Comparison of ENCODE assay signal across 20 cellular contexts in genomic region chr6:164741938-164742451, GRCh38.
A peak's percentile ranks its signal among the peaks of the same experiment; 100 is the strongest.
DNase-seq lines count a peak whose midpoint lies in the region; ATAC-seq, FAIRE-seq and TF ChIP-seq lines count a peak whose summit lies in the region.
"Had no signal": no experiment of that assay in that cellular context is flagged by ENCODE, and none has a peak within 500 bp of the region (broad histone marks: within the 10 kb centered on the region; RNA-seq: fewer than 3 reads in every experiment).

No MANE protein-coding gene starts in this region.

- H4K20me1 ChIP-seq in HepG2 (ENCODE audit: insufficient read depth, low read length) = no peaks in the 10 kb centered on the region

- H3K4me1 ChIP-seq in HepG2 (ENCODE audit: insufficient read depth, low read length) (no peaks in the 10 kb centered on the region), right lobe of liver (no peaks in the 10 kb centered on the region), endodermal cell (ENCODE audit: control insufficient read depth, insufficient read depth, low read length) (no peaks in the 10 kb centered on the region)
- H3K4me1 ChIP-seq: A549, Caco-2 had no signal

- no peaks in the 10 kb centered on the region for H3K79me2 ChIP-seq in HepG2 (ENCODE audit: insufficient read depth, low read length)

- H3K4me1 Mint-ChIP-seq in endodermal cell = no peaks in the 10 kb centered on the region

- H3K4me3 ChIP-seq in HepG2 (replicated peaks in 1 of 3; ENCODE audit: insufficient read depth in 1 of 3, low read depth in 2 of 3, low read length in 3 of 3) (no peak overlapping the region), right lobe of liver (no peak overlapping the region), endodermal cell (ENCODE audit: low read length) (no peak overlapping the region)
- H3K4me3 ChIP-seq: A549 had no signal

- H3K36me3 ChIP-seq in HepG2 (replicated peaks in 1 of 2; ENCODE audit: control insufficient read depth in 1 of 2, insufficient read depth in 2 of 2, low read length in 2 of 2) (no peaks in the 10 kb centered on the region), right lobe of liver (no peaks in the 10 kb centered on the region), endodermal cell (ENCODE audit: control insufficient read depth, insufficient read depth, low read length) (no peaks in the 10 kb centered on the region)

- 3% methylated on average over 3 of the region's 3 CpGs for WGBS in HepG2 (ENCODE audit: low lambda C conversion rate)
- WGBS in right lobe of liver (ENCODE audit: insufficient coverage, low coverage, low lambda C conversion rate, missing lambda C conversion rate) = 49% methylated on average over 3 of the region's 3 CpGs
- 92 to 100% methylated on average over 1 to 3 of the region's 3 CpGs for WGBS in endodermal cell (ENCODE audit: insufficient coverage in 1 of 2, insufficient read length in 1 of 2), 2 experiments

- ATAC-seq in HepG2 = no peak
- ATAC-seq in right lobe of liver = no peak
- ATAC-seq in GM21528 (IDR thresholded peaks at IDR 0.05; ENCODE audit: low FRiP score, unreplicated experiment) = no peak
- ATAC-seq: A549 had no signal

- peaks cover 11% of the 10 kb centered on the region for H3K9me3 Mint-ChIP-seq in endodermal cell

- DNase-seq in HepG2 (ENCODE audit: low spot score) (no peak), right lobe of liver (no peak), NAMALWA (ENCODE audit: low spot score) (peak; percentile 35), endodermal cell (peak; percentile 72), epidermal melanocyte (ENCODE audit: insufficient read length, low spot score) (no peak), NCI-H1436 treated with DMSO at 0.1 percent for 48 hours (lab: John Stamatoyannopoulos, UW) (no peak)
- DNase-seq: AML-193; Caco-2; CD4-positive, alpha-beta T cell; DMS153; DMS79; GDM1; KG1 had no signal

- CTCF ChIA-PET in HepG2 (lab: Yijun Ruan, JAX; ENCODE audit: low intra/inter-chr PET ratio, low total read pairs) = no interaction called here

- H3K36me3 Mint-ChIP-seq in endodermal cell (ENCODE audit: low read depth) = peaks cover 3% of the 10 kb centered on the region

- no peak for TF ChIP-seq CTCF in HepG2 (CRISPR knock-in tag; IDR thresholded peaks at IDR 0.05)
- no peak for TF ChIP-seq CTCF in right lobe of liver (IDR thresholded peaks at IDR 0.05)
- TF ChIP-seq CTCF in endodermal cell (conservative IDR thresholded peaks at IDR 0.05) = no peak

- peaks cover 94% of the 10 kb centered on the region for H3K9me3 ChIP-seq in HepG2 (ENCODE audit: low read length)
- no peaks in the 10 kb centered on the region for H3K9me3 ChIP-seq in right lobe of liver
- H3K9me3 ChIP-seq in endodermal cell (ENCODE audit: control insufficient read depth, low read length) = peaks cover 1% of the 10 kb centered on the region
- H3K9me3 ChIP-seq: A549, Caco-2 had no signal

- H3K27ac ChIP-seq in HepG2 (ENCODE audit: extremely low read length, insufficient read depth, low read length) = no peak overlapping the region
- no peak overlapping the region for H3K27ac ChIP-seq in right lobe of liver
- H3K27ac ChIP-seq in endodermal cell (ENCODE audit: low read depth, low read length) = no peak overlapping the region
- H3K27ac ChIP-seq: 22Rv1, A549, C4-2B had no signal

- no peak for TF ChIP-seq RAD21 in HepG2 (CRISPR knock-in tag; IDR thresholded peaks at IDR 0.05)

- H3K9ac ChIP-seq in HepG2 (ENCODE audit: insufficient read depth, low read depth, low read length) (no peak overlapping the region), endodermal cell (ENCODE audit: extremely low read depth, low read length, poor library complexity, severe bottlenecking) (no peak overlapping the region)

- no peak for TF ChIP-seq EP300 in HepG2 (IDR thresholded peaks at IDR 0.05; ENCODE audit: low read depth in 2 of 2, low read length in 2 of 2)
- TF ChIP-seq EP300 in HepG2 (CRISPR knock-in tag; IDR thresholded peaks at IDR 0.05; ENCODE audit: borderline replicate concordance) = no peak

- no peak overlapping the region for H3K4me3 Mint-ChIP-seq in endodermal cell
- H3K4me3 Mint-ChIP-seq: CD4-positive, alpha-beta T cell had no signal

- intact Hi-C loops in HepG2 (cut with micrococcal nuclease; ENCODE audit: unreplicated experiment) (no loop called here), right lobe of liver (cut with DNase I) (no loop called here)

- BruUV-seq in HepG2 (replicated peaks; lab: Mats Ljungman, UMichigan) = no TSS peak

- no peak overlapping the region for H3K27ac Mint-ChIP-seq in endodermal cell
- H3K27ac Mint-ChIP-seq: CD4-positive, alpha-beta T cell had no signal

- no peak overlapping the region for H3K4me2 ChIP-seq in HepG2 (ENCODE audit: low read depth, low read length)
- H3K4me2 ChIP-seq: A549 had no signal

- TF ChIP-seq POLR2A in HepG2 (IDR thresholded peaks at IDR 0.05; ENCODE audit: insufficient read depth in 1 of 2, low read depth in 2 of 2, low read length in 2 of 2) (no peak), right lobe of liver (IDR thresholded peaks at IDR 0.05) (no peak)

- peaks cover 6% of the 10 kb centered on the region for H3K27me3 Mint-ChIP-seq in endodermal cell (ENCODE audit: insufficient read depth)
- H3K27me3 Mint-ChIP-seq: CD4-positive, alpha-beta T cell had no signal

- H3K27me3 ChIP-seq in HepG2 (ENCODE audit: control insufficient read depth in 1 of 2, insufficient read depth in 2 of 2, low read length in 2 of 2) (no peaks in the 10 kb centered on the region), right lobe of liver (no peaks in the 10 kb centered on the region), endodermal cell (ENCODE audit: control insufficient read depth, insufficient read depth, low read length, poor library complexity, severe bottlenecking) (peaks cover 4% of the 10 kb centered on the region)

- in situ Hi-C loops in HepG2 (cut with HindIII; ENCODE audit: extremely low pct_ligation_motif_present, low pct_unique_long_range_greater_than_20kb) = no loop called here

- POLR2A ChIA-PET in HepG2 (lab: Yijun Ruan, JAX) = no interaction called here

- no peak for FAIRE-seq in HepG2 (lab: Jason Lieb, UNC)
- FAIRE-seq: A549, GM12892, GM18507, H54 had no signal

- no peak overlapping the region for H2AFZ ChIP-seq in HepG2 (ENCODE audit: low read length)

TF ChIP-seq in HepG2, 621 proteins besides CTCF, POLR2A, EP300 and RAD21:
- peak; percentile 41 for TF ChIP-seq HNRNPK (IDR thresholded peaks at IDR 0.05; ENCODE audit: low read depth, low read length, poor library complexity, severe bottlenecking)
- TF ChIP-seq PCBP2 (optimal IDR thresholded peaks at IDR 0.05; ENCODE audit: low read depth, low read length, poor library complexity, severe bottlenecking) = peak; percentile 71
- no peak for TF ChIP-seq ATF7 (IDR thresholded peaks at IDR 0.05)
- TF ChIP-seq ATF7 (CRISPR knock-in tag; IDR thresholded peaks at IDR 0.05) = no peak

Comparison
In these comparisons a context has a peak if more than half of its experiments do, and no peak if none do; other contexts are left out.
1. DNase-seq: peak in NAMALWA (single experiment) and endodermal cell (single experiment); none in HepG2 (single experiment), right lobe of liver (0 of 3), epidermal melanocyte (single experiment) and NCI-H1436 treated with DMSO at 0.1 percent for 48 hours (single experiment).